In the genomic region with DNA sequence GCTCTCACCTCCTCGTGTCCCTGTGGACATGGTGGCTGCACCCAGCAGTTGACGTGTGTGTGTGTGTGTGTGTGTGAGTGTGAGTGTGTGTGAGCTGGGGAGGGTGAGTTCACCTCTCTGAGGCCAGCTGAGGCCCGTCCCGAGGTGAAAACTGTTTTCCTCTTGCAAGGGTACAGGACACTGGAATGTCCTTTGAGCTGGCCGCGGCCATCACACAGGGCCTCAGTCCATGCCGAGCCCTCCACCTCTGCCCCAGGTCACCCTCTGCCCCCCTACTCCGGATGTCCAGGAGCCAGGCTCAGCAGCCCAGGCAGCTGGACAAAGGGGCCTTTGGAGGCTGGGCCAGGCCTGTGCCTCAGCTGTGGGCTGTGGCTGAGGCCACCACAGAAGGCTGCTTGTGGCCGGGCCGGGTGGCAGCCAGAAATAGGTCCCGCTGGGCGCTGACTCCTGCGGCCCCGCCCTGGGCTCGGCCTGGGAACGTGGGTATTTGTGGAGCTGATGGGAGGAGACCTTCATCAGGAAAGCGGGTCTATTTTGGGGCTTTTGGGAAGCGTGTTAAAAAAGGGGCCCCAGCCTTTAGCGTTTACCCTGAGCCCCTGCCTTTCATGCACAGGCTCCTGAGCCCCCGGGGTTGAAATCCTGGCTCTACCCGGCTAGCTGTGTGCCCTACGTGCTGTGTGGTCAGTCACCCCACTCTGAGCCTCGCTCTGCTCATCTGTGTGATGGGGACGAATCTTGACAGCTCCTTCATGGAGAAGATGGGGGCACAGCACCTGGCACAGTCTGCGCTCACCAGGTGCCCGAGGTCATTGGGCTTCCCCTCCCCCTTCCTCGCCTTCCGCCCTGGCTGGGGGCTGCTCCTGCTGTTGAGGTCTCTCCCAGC, we compare ENCODE assay signal across 1 cellular context.
A peak's percentile ranks its signal among the peaks of the same experiment; 100 is the strongest.
TF ChIP-seq lines count a peak whose summit lies in the region.

No MANE protein-coding gene starts in this region.

TF ChIP-seq in HepG2, 621 proteins besides CTCF, POLR2A, EP300 and RAD21 (continued from another document and continues in another):
- TF ChIP-seq, protein P1, sequence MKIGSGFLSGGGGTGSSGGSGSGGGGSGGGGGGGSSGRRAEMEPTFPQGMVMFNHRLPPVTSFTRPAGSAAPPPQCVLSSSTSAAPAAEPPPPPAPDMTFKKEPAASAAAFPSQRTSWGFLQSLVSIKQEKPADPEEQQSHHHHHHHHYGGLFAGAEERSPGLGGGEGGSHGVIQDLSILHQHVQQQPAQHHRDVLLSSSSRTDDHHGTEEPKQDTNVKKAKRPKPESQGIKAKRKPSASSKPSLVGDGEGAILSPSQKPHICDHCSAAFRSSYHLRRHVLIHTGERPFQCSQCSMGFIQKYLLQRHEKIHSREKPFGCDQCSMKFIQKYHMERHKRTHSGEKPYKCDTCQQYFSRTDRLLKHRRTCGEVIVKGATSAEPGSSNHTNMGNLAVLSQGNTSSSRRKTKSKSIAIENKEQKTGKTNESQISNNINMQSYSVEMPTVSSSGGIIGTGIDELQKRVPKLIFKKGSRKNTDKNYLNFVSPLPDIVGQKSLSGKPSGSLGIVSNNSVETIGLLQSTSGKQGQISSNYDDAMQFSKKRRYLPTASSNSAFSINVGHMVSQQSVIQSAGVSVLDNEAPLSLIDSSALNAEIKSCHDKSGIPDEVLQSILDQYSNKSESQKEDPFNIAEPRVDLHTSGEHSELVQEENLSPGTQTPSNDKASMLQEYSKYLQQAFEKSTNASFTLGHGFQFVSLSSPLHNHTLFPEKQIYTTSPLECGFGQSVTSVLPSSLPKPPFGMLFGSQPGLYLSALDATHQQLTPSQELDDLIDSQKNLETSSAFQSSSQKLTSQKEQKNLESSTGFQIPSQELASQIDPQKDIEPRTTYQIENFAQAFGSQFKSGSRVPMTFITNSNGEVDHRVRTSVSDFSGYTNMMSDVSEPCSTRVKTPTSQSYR (CRISPR knock-in tag; IDR thresholded peaks at IDR 0.05; ENCODE audit: borderline replicate concordance) = no peak
- no peak for TF ChIP-seq ZNF569 (CRISPR knock-in tag; IDR thresholded peaks at IDR 0.05; ENCODE audit: borderline replicate concordance)
- TF ChIP-seq ZMAT5 (CRISPR knock-in tag; IDR thresholded peaks at IDR 0.05; ENCODE audit: borderline replicate concordance, low read depth) = no peak
- peak; percentile 47 for TF ChIP-seq ZFP90 (CRISPR knock-in tag; IDR thresholded peaks at IDR 0.05; ENCODE audit: borderline replicate concordance)
- peak; percentile 69; the same call in 1 of the 2 replicates for TF ChIP-seq ZNF556 (CRISPR knock-in tag; IDR thresholded peaks at IDR 0.05; ENCODE audit: borderline replicate concordance)
- TF ChIP-seq ZNF33B (CRISPR knock-in tag; IDR thresholded peaks at IDR 0.05) = no peak
- 0 out of 2 replicates have a peak, but pooled peaks have one; percentile 39 for TF ChIP-seq MZF1 (CRISPR knock-in tag; IDR thresholded peaks at IDR 0.05; ENCODE audit: borderline replicate concordance)
- no peak for TF ChIP-seq KMT2B (CRISPR knock-in tag; IDR thresholded peaks at IDR 0.05)
- TF ChIP-seq JUND (CRISPR knock-in tag; IDR thresholded peaks at IDR 0.05) = peak; percentile 61
- TF ChIP-seq ZNF678 (CRISPR knock-in tag; IDR thresholded peaks at IDR 0.05) = no peak
- peak; percentile 35; the same call in 1 of the 2 replicates for TF ChIP-seq CBX5 (CRISPR knock-in tag; IDR thresholded peaks at IDR 0.05; ENCODE audit: borderline replicate concordance)
- peak; percentile 90 for TF ChIP-seq ZNF687 (CRISPR knock-in tag; IDR thresholded peaks at IDR 0.05)
- no peak for TF ChIP-seq EEA1 (CRISPR knock-in tag; IDR thresholded peaks at IDR 0.05; ENCODE audit: borderline replicate concordance)
- peak; percentile 83; the same call in 1 of the 2 replicates for TF ChIP-seq TBX2 (CRISPR knock-in tag; IDR thresholded peaks at IDR 0.05; ENCODE audit: borderline replicate concordance)
- TF ChIP-seq, protein P2, sequence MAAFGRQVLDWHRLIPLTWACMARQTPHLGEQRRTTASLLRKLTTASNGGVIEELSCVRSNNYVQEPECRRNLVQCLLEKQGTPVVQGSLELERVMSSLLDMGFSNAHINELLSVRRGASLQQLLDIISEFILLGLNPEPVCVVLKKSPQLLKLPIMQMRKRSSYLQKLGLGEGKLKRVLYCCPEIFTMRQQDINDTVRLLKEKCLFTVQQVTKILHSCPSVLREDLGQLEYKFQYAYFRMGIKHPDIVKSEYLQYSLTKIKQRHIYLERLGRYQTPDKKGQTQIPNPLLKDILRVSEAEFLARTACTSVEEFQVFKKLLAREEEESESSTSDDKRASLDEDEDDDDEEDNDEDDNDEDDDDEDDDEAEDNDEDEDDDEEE (CRISPR knock-in tag; IDR thresholded peaks at IDR 0.05) = no peak
- no peak for TF ChIP-seq ZNF207 (IDR thresholded peaks at IDR 0.05; ENCODE audit: borderline replicate concordance)
- TF ChIP-seq ZNF577 (CRISPR knock-in tag; IDR thresholded peaks at IDR 0.05; ENCODE audit: borderline replicate concordance, low read depth) = no peak
- TF ChIP-seq ATM (IDR thresholded peaks at IDR 0.05; ENCODE audit: borderline replicate concordance) = no peak
- TF ChIP-seq ZMYM3 (CRISPR knock-in tag; IDR thresholded peaks at IDR 0.05) = peak; percentile 83
- no peak for TF ChIP-seq CHD2 (IDR thresholded peaks at IDR 0.05; ENCODE audit: low read depth, low read length)
- TF ChIP-seq, protein P3, sequence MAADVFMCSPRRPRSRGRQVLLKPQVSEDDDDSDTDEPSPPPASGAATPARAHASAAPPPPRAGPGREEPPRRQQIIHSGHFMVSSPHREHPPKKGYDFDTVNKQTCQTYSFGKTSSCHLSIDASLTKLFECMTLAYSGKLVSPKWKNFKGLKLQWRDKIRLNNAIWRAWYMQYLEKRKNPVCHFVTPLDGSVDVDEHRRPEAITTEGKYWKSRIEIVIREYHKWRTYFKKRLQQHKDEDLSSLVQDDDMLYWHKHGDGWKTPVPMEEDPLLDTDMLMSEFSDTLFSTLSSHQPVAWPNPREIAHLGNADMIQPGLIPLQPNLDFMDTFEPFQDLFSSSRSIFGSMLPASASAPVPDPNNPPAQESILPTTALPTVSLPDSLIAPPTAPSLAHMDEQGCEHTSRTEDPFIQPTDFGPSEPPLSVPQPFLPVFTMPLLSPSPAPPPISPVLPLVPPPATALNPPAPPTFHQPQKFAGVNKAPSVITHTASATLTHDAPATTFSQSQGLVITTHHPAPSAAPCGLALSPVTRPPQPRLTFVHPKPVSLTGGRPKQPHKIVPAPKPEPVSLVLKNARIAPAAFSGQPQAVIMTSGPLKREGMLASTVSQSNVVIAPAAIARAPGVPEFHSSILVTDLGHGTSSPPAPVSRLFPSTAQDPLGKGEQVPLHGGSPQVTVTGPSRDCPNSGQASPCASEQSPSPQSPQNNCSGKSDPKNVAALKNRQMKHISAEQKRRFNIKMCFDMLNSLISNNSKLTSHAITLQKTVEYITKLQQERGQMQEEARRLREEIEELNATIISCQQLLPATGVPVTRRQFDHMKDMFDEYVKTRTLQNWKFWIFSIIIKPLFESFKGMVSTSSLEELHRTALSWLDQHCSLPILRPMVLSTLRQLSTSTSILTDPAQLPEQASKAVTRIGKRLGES (CRISPR knock-in tag; IDR thresholded peaks at IDR 0.05; ENCODE audit: borderline replicate concordance) = no peak
- no peak for TF ChIP-seq THYN1 (CRISPR knock-in tag; IDR thresholded peaks at IDR 0.05; ENCODE audit: borderline replicate concordance, low read depth)
- TF ChIP-seq ZSCAN29 (CRISPR knock-in tag; conservative IDR thresholded peaks at IDR 0.05) = no peak
- 0 out of 2 replicates have a peak, but pooled peaks have one; percentile 26 for TF ChIP-seq ZNF276 (CRISPR knock-in tag; IDR thresholded peaks at IDR 0.05; ENCODE audit: low read depth)
- no peak for TF ChIP-seq SMYD3 (CRISPR knock-in tag; IDR thresholded peaks at IDR 0.05)
- no peak for TF ChIP-seq MXI1 (IDR thresholded peaks at IDR 0.05; ENCODE audit: borderline replicate concordance, low read depth, low read length)
- TF ChIP-seq HMGXB4 (CRISPR knock-in tag; IDR thresholded peaks at IDR 0.05; ENCODE audit: borderline replicate concordance in 1 of 2, low read depth in 1 of 2) = peak in 1 of 2 experiments; percentile 55; a peak in 2 of 4 replicates
- TF ChIP-seq ZFY (CRISPR knock-in tag; IDR thresholded peaks at IDR 0.05) = peak; percentile 64; the same call in 1 of the 2 replicates
- no peak for TF ChIP-seq ZNF205 (CRISPR knock-in tag; IDR thresholded peaks at IDR 0.05)
- TF ChIP-seq ATRX (CRISPR knock-in tag; IDR thresholded peaks at IDR 0.05; ENCODE audit: borderline replicate concordance) = no peak
- no peak for TF ChIP-seq SIX1 (CRISPR knock-in tag; IDR thresholded peaks at IDR 0.05; ENCODE audit: borderline replicate concordance)
- TF ChIP-seq ZNF790 (CRISPR knock-in tag; IDR thresholded peaks at IDR 0.05; ENCODE audit: borderline replicate concordance) = no peak
- no peak for TF ChIP-seq ZBTB8A (CRISPR knock-in tag; IDR thresholded peaks at IDR 0.05; ENCODE audit: borderline replicate concordance, low read depth)
